In the genomic region with DNA sequence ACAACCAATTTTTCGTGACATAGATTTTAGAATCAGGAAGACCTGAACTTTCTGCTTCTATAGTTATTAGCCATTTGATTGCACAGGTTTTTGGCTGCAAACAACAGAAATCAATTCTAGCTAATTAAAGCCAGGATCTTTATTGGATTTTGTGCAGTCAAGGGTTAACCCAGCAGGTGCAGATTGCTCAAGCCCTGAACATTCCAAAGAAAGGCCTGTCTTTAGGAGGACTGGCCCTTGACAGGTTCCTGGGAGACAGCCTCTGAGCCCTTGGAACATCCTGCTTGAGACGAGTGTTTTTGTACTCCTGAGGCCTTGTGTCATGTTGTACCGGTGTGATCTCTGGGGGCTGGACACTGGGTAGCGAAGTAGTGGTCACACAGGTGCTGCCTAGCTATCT, we compare ENCODE assay signal across 24 cellular contexts.
"Had no signal": no experiment of that assay in that cellular context is flagged by ENCODE, and none has a peak within 500 bp of the region (broad histone marks: within the 10 kb centered on the region; RNA-seq: fewer than 3 reads in every experiment).

No MANE protein-coding gene starts in this region.

- DNase-seq: colonic mucosa; cortex of kidney; effector CD8-positive, alpha-beta T cell; effector memory CD8-positive, alpha-beta T cell; endodermal cell; erythroblast; esophagus squamous epithelium; foreskin fibroblast; foreskin melanocyte; gastrocnemius medialis; glutamatergic neuron; head of caudate nucleus; heart right ventricle; hippocampal formation; left cardiac atrium; left lung; left ventricle myocardium superior; lower lobe of right lung; mesenchymal stem cell; naive thymus-derived CD4-positive, alpha-beta T cell had no signal

- H3K4me3 Mint-ChIP-seq: dendritic cell treated with granulocyte-macrophage colony-stimulating factor and Interleukin-4, amounts not matched to agents 40 ng/mL and 50 ng/mL, for 4 days; effector memory CD8-positive, alpha-beta T cell; endodermal cell; mesothelial cell of epicardium; naive thymus-derived CD4-positive, alpha-beta T cell had no signal

- H3K27me3 ChIP-seq: colonic mucosa, gastrocnemius medialis had no signal

- H3K9me3 Mint-ChIP-seq: dendritic cell treated with granulocyte-macrophage colony-stimulating factor and Interleukin-4, amounts not matched to agents 40 ng/mL and 50 ng/mL, for 4 days; effector memory CD8-positive, alpha-beta T cell; endodermal cell; mesothelial cell of epicardium; naive thymus-derived CD4-positive, alpha-beta T cell had no signal

- ATAC-seq: effector memory CD8-positive, alpha-beta T cell; esophagus mucosa; gastrocnemius medialis; heart right ventricle; left cardiac atrium; left lung; left ventricle myocardium superior; lower lobe of right lung; naive thymus-derived CD4-positive, alpha-beta T cell had no signal

- H3K36me3 ChIP-seq: colonic mucosa, esophagus squamous epithelium, gastrocnemius medialis, heart right ventricle, left lung, lower lobe of right lung had no signal

- H3K9me3 ChIP-seq: colonic mucosa, esophagus squamous epithelium, gastrocnemius medialis, heart right ventricle, left lung, lower lobe of right lung had no signal

- H3K27ac Mint-ChIP-seq: dendritic cell treated with granulocyte-macrophage colony-stimulating factor and Interleukin-4, amounts not matched to agents 40 ng/mL and 50 ng/mL, for 4 days; effector memory CD8-positive, alpha-beta T cell; endodermal cell; mesothelial cell of epicardium; naive thymus-derived CD4-positive, alpha-beta T cell had no signal

- H3K27ac ChIP-seq: colonic mucosa, epithelial cell of prostate, esophagus squamous epithelium, gastrocnemius medialis, heart right ventricle, left lung, lower lobe of right lung had no signal

- H3K36me3 Mint-ChIP-seq: mesothelial cell of epicardium; naive thymus-derived CD4-positive, alpha-beta T cell had no signal

- H3K4me1 ChIP-seq: colonic mucosa, esophagus squamous epithelium, gastrocnemius medialis, heart right ventricle, left lung, lower lobe of right lung had no signal

- H3K4me1 Mint-ChIP-seq: mesothelial cell of epicardium; naive thymus-derived CD4-positive, alpha-beta T cell had no signal

- H3K4me3 ChIP-seq: colonic mucosa, esophagus squamous epithelium, gastrocnemius medialis, heart right ventricle, left lung, lower lobe of right lung had no signal
